In genomic region chr2:27078267-27079194, GRCh38 we compare ENCODE assay signal across 9 cellular contexts. TPM values are rescaled to one million over a fixed set of nuclear protein-coding genes. Genes with fewer than 3 reads are reported as not detected.
A peak's percentile ranks its signal among the peaks of the same experiment; 100 is the strongest.
DNase-seq lines count a peak whose midpoint lies in the region; ATAC-seq and TF ChIP-seq lines count a peak whose summit lies in the region.
"Had no signal": no experiment of that assay in that cellular context is flagged by ENCODE, and none has a peak within 500 bp of the region (broad histone marks: within the 10 kb centered on the region; RNA-seq: fewer than 3 reads in every experiment).

EMILIN1 (plus strand) TSS chr2:27078615; CDS start chr2:27079066, 451 bp downstream.

- H3K4me3 ChIP-seq in HUES6 (ENCODE audit: low read depth, low read length): 0 out of 2 replicates have a peak within 1 kb of the TSS, but pooled peaks have one; percentile 30
- no peak within 1 kb of the TSS for H3K4me3 ChIP-seq in mammary epithelial cell (replicated peaks in 1 of 3; ENCODE audit: insufficient read depth in 1 of 3, low read depth in 2 of 3, low read length in 3 of 3)

- H3K4me2 ChIP-seq in mammary epithelial cell (ENCODE audit: insufficient read depth, low read depth, low read length): no peak within 1 kb of the TSS

- no peaks in the 10 kb centered on the region for H4K20me1 ChIP-seq in mammary epithelial cell (ENCODE audit: insufficient read depth, low read length)

- no peaks in the 10 kb centered on the region for H3K79me2 ChIP-seq in mammary epithelial cell (ENCODE audit: insufficient read depth, low read length)

- dilution Hi-C loops in mammary epithelial cell (cut with HindIII; ENCODE audit: low sequenced_read_pairs): no loop called here

- H2AFZ ChIP-seq in mammary epithelial cell (ENCODE audit: low read depth, low read length): peak within 1 kb of the TSS; percentile 15

- CTCF ChIA-PET in mammary epithelial cell (lab: Charles Lee; ENCODE audit: low non-redundant PET): no interaction called here

- no peak for DNase-seq in mammary epithelial cell
- no peak for DNase-seq in left lobe of liver (ENCODE audit: low spot score)
- peak; percentile 95 for DNase-seq in stromal cell of bone marrow (ENCODE audit: low read depth)
- no peak for DNase-seq in NCI-H226
- no peak for DNase-seq in central memory CD4-positive, alpha-beta T cell
- DNase-seq in stimulated activated CD4-positive, alpha-beta T cell treated with anti-CD3 and anti-CD28 coated beads, Interleukin-4, amount 100 ng/mL, for 4 hours: no peak
- DNase-seq in GM20000 (ENCODE audit: low spot score): no peak
- DNase-seq: activated naive CD8-positive, alpha-beta T cell treated with anti-CD3 and anti-CD28 coated beads for 36 hours had no signal

- no peak within 1 kb of the TSS for H3K27ac ChIP-seq in HUES6 (ENCODE audit: low read depth, low read length)
- no peak within 1 kb of the TSS for H3K27ac ChIP-seq in mammary epithelial cell (ENCODE audit: insufficient read depth, low read depth, low read length)

- H3K36me3 ChIP-seq in HUES6 (ENCODE audit: control insufficient read depth, insufficient read depth, low read length): no peaks in the 10 kb centered on the region
- H3K36me3 ChIP-seq in mammary epithelial cell (ENCODE audit: insufficient read depth, low read length): no peaks in the 10 kb centered on the region

- H3K9me3 ChIP-seq in HUES6 (ENCODE audit: control insufficient read depth, insufficient read depth, low read depth, low read length): no peaks in the 10 kb centered on the region
- H3K9me3 ChIP-seq in mammary epithelial cell (replicated peaks; ENCODE audit: insufficient read depth, low read length): no peaks in the 10 kb centered on the region

- 46% methylated on average over 13 of the region's 41 CpGs for WGBS in mammary epithelial cell (ENCODE audit: low coverage, missing lambda C conversion rate)

- H3K9ac ChIP-seq in HUES6 (ENCODE audit: low read length) (peak within 1 kb of the TSS; percentile 48), mammary epithelial cell (ENCODE audit: insufficient read depth, low read length) (no peak within 1 kb of the TSS)

- TF ChIP-seq CTCF in mammary epithelial cell (conservative IDR thresholded peaks at IDR 0.05 in 1 of 2, IDR thresholded peaks at IDR 0.05 in 1 of 2; ENCODE audit: extremely low read depth in 1 of 2, insufficient read depth in 1 of 2, low read depth in 1 of 2, low read length in 2 of 2) (no peak), GM20000 (IDR thresholded peaks at IDR 0.05; ENCODE audit: extremely low read depth, missing control alignments) (no peak)

- H3K27me3 ChIP-seq in HUES6 (ENCODE audit: control insufficient read depth, insufficient read depth, low read length) (no peaks in the 10 kb centered on the region), mammary epithelial cell (ENCODE audit: insufficient read depth, low read length) (no peaks in the 10 kb centered on the region)

- no TSS peak for BruUV-seq in mammary epithelial cell (replicated peaks; lab: Mats Ljungman, UMichigan)

- peak; percentile 17 for ATAC-seq in left lobe of liver

- intact Hi-C loops in mammary epithelial cell (cut with micrococcal nuclease): no loop called here

- in situ Hi-C loops in mammary epithelial cell (cut with MboI; ENCODE audit: low sequenced_read_pairs in 2 of 2): no loop called here

- peaks cover 21% of the 10 kb centered on the region for H3K4me1 ChIP-seq in HUES6 (ENCODE audit: control insufficient read depth, insufficient read depth, low read length)
- H3K4me1 ChIP-seq in mammary epithelial cell (ENCODE audit: insufficient read depth, low read length): peaks cover 16% of the 10 kb centered on the region

RNA-seq across cellular contexts. Expression of gene EMILIN1, which starts in this region (rescaled TPM):
- total RNA-seq in mammary epithelial cell: 1 to 10 TPM in 1 of 2 donors, under 1 TPM in 1; 0.80 to 1.5 TPM
- 0.17 TPM for polyA plus RNA-seq in mammary epithelial cell
- not detected for polyA minus RNA-seq in mammary epithelial cell
- 16.0 TPM for total RNA-seq in left lobe of liver
